1 cellular context compared by ENCODE assay signal in the genomic region with DNA sequence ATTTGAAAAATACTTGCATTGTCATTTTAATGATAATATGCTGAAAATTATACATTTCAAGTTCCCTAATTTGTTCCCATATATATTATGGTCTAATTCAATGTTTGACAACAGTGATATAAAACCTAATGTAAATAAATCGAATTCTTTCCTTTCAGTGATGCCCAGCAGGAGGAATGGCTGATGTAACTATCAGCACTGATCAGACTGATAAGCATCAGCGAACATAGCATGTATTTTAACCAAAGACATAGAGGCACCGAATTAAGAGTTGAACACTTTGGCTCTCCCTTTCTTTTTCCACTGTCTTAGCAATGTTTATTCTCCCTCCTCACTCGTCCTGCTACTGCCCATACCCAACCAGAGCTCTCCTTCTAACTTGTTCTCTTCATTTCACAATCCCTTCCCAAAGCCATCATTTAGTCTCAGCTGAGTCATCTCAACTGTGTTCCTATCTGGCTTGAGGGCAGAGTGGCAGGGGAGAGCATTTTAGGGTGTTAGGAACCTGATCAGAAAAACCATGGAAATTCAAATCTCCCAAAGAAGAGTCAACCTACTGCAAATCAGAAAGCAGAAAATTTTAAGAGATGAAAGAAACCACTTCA.
TF ChIP-seq lines count a peak whose summit lies in the region.

No MANE protein-coding gene starts in this region.

TF ChIP-seq in A549, 52 proteins besides CTCF, POLR2A, EP300 and RAD21 (continued from another document):
- TF ChIP-seq HOXB13 (CRISPR knock-in tag; IDR thresholded peaks at IDR 0.05; ENCODE audit: low read depth), result no peak
- no peak for TF ChIP-seq CEBPB (IDR thresholded peaks at IDR 0.05)
- TF ChIP-seq NPAS2 (CRISPR knock-in tag; IDR thresholded peaks at IDR 0.05; ENCODE audit: borderline replicate concordance), result no peak
- no peak for TF ChIP-seq POLR2AphosphoS2 (conservative IDR thresholded peaks at IDR 0.05; ENCODE audit: low read length)
- TF ChIP-seq, protein P1, sequence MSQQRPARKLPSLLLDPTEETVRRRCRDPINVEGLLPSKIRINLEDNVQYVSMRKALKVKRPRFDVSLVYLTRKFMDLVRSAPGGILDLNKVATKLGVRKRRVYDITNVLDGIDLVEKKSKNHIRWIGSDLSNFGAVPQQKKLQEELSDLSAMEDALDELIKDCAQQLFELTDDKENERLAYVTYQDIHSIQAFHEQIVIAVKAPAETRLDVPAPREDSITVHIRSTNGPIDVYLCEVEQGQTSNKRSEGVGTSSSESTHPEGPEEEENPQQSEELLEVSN (IDR thresholded peaks at IDR 0.05; ENCODE audit: borderline replicate concordance, low read depth), result no peak
- no peak for TF ChIP-seq HEYL (CRISPR knock-in tag; IDR thresholded peaks at IDR 0.05)
